In genomic region chr3:29683306-29683993, GRCh38 we compare ENCODE assay signal across 9 cellular contexts.
DNase-seq lines count a peak whose midpoint lies in the region; ATAC-seq and TF ChIP-seq lines count a peak whose summit lies in the region.
"Had no signal": no experiment of that assay in that cellular context is flagged by ENCODE, and none has a peak within 500 bp of the region (broad histone marks: within the 10 kb centered on the region; RNA-seq: fewer than 3 reads in every experiment).

No MANE protein-coding gene starts in this region.

- no peaks in the 10 kb centered on the region for H3K4me1 Mint-ChIP-seq in CD14-positive monocyte
- H3K4me1 Mint-ChIP-seq in activated naive CD8-positive, alpha-beta T cell treated with anti-CD3 and anti-CD28 coated beads for 36 hours: peaks cover 16% of the 10 kb centered on the region
- H3K4me1 Mint-ChIP-seq in activated T-helper 17 cell treated with anti-CD3 and anti-CD28 coated beads, Interleukin-2, amount 50 U/mL, for 72 hours: no peaks in the 10 kb centered on the region

- no peak overlapping the region for H2AFZ ChIP-seq in trophoblast cell (ENCODE audit: insufficient read depth, low read length, poor library complexity)

- ATAC-seq in GM19452 (IDR thresholded peaks at IDR 0.05; ENCODE audit: unreplicated experiment) (peak; percentile 33), HG03432 (IDR thresholded peaks at IDR 0.05; ENCODE audit: unreplicated experiment) (peak; percentile 67), GM19328 (IDR thresholded peaks at IDR 0.05; ENCODE audit: unreplicated experiment) (no peak)
- ATAC-seq in activated T-helper 17 cell treated with anti-CD3 and anti-CD28 coated beads, Interleukin-2, amount 50 U/mL, for 72 hours (replicated peaks): no peak

- H3K4me3 Mint-ChIP-seq in CD14-positive monocyte: no peak overlapping the region
- H3K4me3 Mint-ChIP-seq in activated naive CD8-positive, alpha-beta T cell treated with anti-CD3 and anti-CD28 coated beads for 36 hours: no peak overlapping the region
- no peak overlapping the region for H3K4me3 Mint-ChIP-seq in activated T-helper 17 cell treated with anti-CD3 and anti-CD28 coated beads, Interleukin-2, amount 50 U/mL, for 72 hours

- peak overlapping the region; percentile 89 for H3K27ac ChIP-seq in trophoblast cell (ENCODE audit: low read depth, low read length)
- H3K27ac ChIP-seq: SK-N-MC had no signal

- H3K27me3 Mint-ChIP-seq in CD14-positive monocyte (ENCODE audit: low read depth in 3 of 3): peaks cover 0 to 4% (median 2%) of the 10 kb centered on the region in 3 donors
- peaks cover 6% of the 10 kb centered on the region for H3K27me3 Mint-ChIP-seq in activated naive CD8-positive, alpha-beta T cell treated with anti-CD3 and anti-CD28 coated beads for 36 hours
- peaks cover 4% of the 10 kb centered on the region for H3K27me3 Mint-ChIP-seq in activated T-helper 17 cell treated with anti-CD3 and anti-CD28 coated beads, Interleukin-2, amount 50 U/mL, for 72 hours

- no peak overlapping the region for H3K4me2 ChIP-seq in trophoblast cell (ENCODE audit: low read length)

- peak overlapping the region; percentile 61 for H3K14ac ChIP-seq in trophoblast cell (ENCODE audit: low read length)

- no peak overlapping the region for H3K27ac Mint-ChIP-seq in CD14-positive monocyte
- no peak overlapping the region for H3K27ac Mint-ChIP-seq in activated naive CD8-positive, alpha-beta T cell treated with anti-CD3 and anti-CD28 coated beads for 36 hours
- H3K27ac Mint-ChIP-seq in activated T-helper 17 cell treated with anti-CD3 and anti-CD28 coated beads, Interleukin-2, amount 50 U/mL, for 72 hours: no peak overlapping the region

- H3K4me3 ChIP-seq in cardiac fibroblast (replicated peaks in 1 of 2; ENCODE audit: low read depth in 2 of 2, low read length in 2 of 2): no peak overlapping the region
- H3K4me3 ChIP-seq in trophoblast cell (ENCODE audit: low read depth, low read length): no peak overlapping the region
- H3K4me3 ChIP-seq: SK-N-MC had no signal

- no peaks in the 10 kb centered on the region for H3K27me3 ChIP-seq in trophoblast cell (ENCODE audit: insufficient read depth, low read length)

- no peaks in the 10 kb centered on the region for H3K36me3 Mint-ChIP-seq in CD14-positive monocyte
- H3K36me3 Mint-ChIP-seq in activated naive CD8-positive, alpha-beta T cell treated with anti-CD3 and anti-CD28 coated beads for 36 hours: no peaks in the 10 kb centered on the region
- no peaks in the 10 kb centered on the region for H3K36me3 Mint-ChIP-seq in activated T-helper 17 cell treated with anti-CD3 and anti-CD28 coated beads, Interleukin-2, amount 50 U/mL, for 72 hours (ENCODE audit: low read depth)

- TF ChIP-seq CTCF in cardiac fibroblast (IDR thresholded peaks at IDR 0.05; ENCODE audit: low read depth, low read length) (no peak), CD14-positive monocyte (IDR thresholded peaks at IDR 0.05) (no peak)

- DNase-seq in cardiac fibroblast (ENCODE audit: low read depth in 2 of 2) (peak; percentile 77 to 94), trophoblast cell (peak; percentile 22 to 57), CD14-positive monocyte (ENCODE audit: low spot score) (no peak)
- no peak for DNase-seq in activated naive CD8-positive, alpha-beta T cell treated with anti-CD3 and anti-CD28 coated beads for 36 hours

- H2BK5ac ChIP-seq in trophoblast cell (ENCODE audit: low read depth, low read length, poor library complexity): peak overlapping the region; percentile 81

- no peak overlapping the region for H4K91ac ChIP-seq in trophoblast cell (ENCODE audit: low read depth, low read length)

- H3K9me3 ChIP-seq in trophoblast cell (ENCODE audit: insufficient read depth, low read depth, low read length): no peaks in the 10 kb centered on the region

- H3K4ac ChIP-seq in trophoblast cell (ENCODE audit: low read depth, low read length): no peak overlapping the region

- H2BK12ac ChIP-seq in trophoblast cell (ENCODE audit: low read length): no peak overlapping the region

- H3K23ac ChIP-seq in trophoblast cell (ENCODE audit: low read length): no peak overlapping the region

- peaks cover 0 to 8% (median 0%) of the 10 kb centered on the region in 7 donors for H3K9me3 Mint-ChIP-seq in CD14-positive monocyte
- H3K9me3 Mint-ChIP-seq in activated naive CD8-positive, alpha-beta T cell treated with anti-CD3 and anti-CD28 coated beads for 36 hours: peaks cover 3% of the 10 kb centered on the region
- no peaks in the 10 kb centered on the region for H3K9me3 Mint-ChIP-seq in activated T-helper 17 cell treated with anti-CD3 and anti-CD28 coated beads, Interleukin-2, amount 50 U/mL, for 72 hours

- H3K36me3 ChIP-seq in trophoblast cell (ENCODE audit: control insufficient read depth in 1 of 2, insufficient read depth in 2 of 2, low read length in 2 of 2): no peaks in the 10 kb centered on the region

- H3K18ac ChIP-seq in trophoblast cell (ENCODE audit: low read length): no peak overlapping the region

- no CpG with 5 or more reads among the region's 3 CpGs for WGBS in trophoblast cell (ENCODE audit: extremely low coverage, insufficient coverage, insufficient read length)

- H2BK120ac ChIP-seq in trophoblast cell (ENCODE audit: insufficient read depth, low read length, poor library complexity): peak overlapping the region; percentile 88

- H3K79me2 ChIP-seq in trophoblast cell (ENCODE audit: control insufficient read depth, insufficient read depth, low read length, poor library complexity): no peaks in the 10 kb centered on the region

- H3K79me1 ChIP-seq in trophoblast cell (ENCODE audit: low read length): peaks cover 15% of the 10 kb centered on the region

- no peak overlapping the region for H4K8ac ChIP-seq in trophoblast cell (ENCODE audit: low read depth, low read length)

- no peak overlapping the region for H3K9ac ChIP-seq in trophoblast cell (ENCODE audit: low read length)

- intact Hi-C loops in CD14-positive monocyte (cut with micrococcal nuclease): no loop called here

- H4K12ac ChIP-seq in trophoblast cell (ENCODE audit: low read depth, low read length): peak overlapping the region; percentile 54

- H2AK5ac ChIP-seq in trophoblast cell (ENCODE audit: low read length): no peak overlapping the region

- peaks cover 0 to 2% of the 10 kb centered on the region in 2 experiments for H3K4me1 ChIP-seq in trophoblast cell (ENCODE audit: control insufficient read depth in 1 of 2, insufficient read depth in 2 of 2, low read length in 2 of 2)

Comparison
In these comparisons a context has a peak if more than half of its experiments do, and no peak if none do; other contexts are left out.
1. ATAC-seq: peak in GM19452 (single experiment) and HG03432 (single experiment); none in GM19328 (single experiment) and activated T-helper 17 cell treated with anti-CD3 and anti-CD28 coated beads, Interleukin-2, amount 50 U/mL, for 72 hours (single experiment).
2. DNase-seq: peak in cardiac fibroblast (2 of 2) and trophoblast cell (2 of 2); none in CD14-positive monocyte (single experiment) and activated naive CD8-positive, alpha-beta T cell treated with anti-CD3 and anti-CD28 coated beads for 36 hours (single experiment).